Comparison of ENCODE assay signal across 1 cellular context in the genomic region with DNA sequence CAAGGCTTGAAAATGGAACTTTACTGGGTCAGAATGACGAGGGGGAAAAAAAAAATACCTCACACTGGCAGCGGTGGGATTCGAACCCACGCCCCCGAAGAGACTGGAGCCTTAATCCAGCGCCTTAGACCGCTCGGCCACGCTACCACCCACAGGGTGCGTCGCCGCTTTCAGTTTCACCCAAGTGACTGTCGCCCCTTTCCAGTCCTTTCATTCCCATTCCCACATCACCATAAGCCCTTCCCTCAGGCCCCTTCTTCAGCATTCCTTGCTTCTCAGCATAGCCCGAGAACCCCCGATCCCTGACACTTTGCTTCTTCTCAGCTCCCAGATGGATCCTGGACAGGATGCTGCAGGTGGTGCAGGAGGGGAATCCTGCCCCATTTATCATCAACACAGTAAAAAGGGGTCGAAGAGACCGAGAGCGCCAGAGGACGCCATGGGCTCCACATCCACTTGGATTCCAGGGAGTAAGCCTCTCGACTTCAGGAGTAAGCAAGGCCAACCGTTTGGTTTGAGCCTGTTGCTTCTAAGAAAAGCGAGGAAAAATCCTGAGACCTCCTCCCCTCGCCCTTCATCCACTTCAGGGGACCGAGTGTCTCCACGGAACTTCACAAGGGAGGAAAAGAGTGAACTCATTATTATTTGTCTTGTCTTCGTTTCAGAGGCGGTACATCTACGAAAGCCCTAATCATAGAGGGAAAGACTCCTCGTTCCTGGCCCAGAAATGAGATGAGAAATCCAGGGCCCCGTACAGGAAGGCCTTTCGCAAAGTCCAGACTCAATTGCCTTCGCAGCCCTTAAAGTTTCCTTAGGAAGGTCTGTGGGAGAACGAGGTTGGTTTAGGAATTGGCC.
TF ChIP-seq lines count a peak whose summit lies in the region.

No MANE protein-coding gene starts in this region.

TF ChIP-seq in GM12878, 131 proteins besides CTCF, POLR2A, EP300 and RAD21 (continued from another document and continues in another):
- TF ChIP-seq, protein P1, sequence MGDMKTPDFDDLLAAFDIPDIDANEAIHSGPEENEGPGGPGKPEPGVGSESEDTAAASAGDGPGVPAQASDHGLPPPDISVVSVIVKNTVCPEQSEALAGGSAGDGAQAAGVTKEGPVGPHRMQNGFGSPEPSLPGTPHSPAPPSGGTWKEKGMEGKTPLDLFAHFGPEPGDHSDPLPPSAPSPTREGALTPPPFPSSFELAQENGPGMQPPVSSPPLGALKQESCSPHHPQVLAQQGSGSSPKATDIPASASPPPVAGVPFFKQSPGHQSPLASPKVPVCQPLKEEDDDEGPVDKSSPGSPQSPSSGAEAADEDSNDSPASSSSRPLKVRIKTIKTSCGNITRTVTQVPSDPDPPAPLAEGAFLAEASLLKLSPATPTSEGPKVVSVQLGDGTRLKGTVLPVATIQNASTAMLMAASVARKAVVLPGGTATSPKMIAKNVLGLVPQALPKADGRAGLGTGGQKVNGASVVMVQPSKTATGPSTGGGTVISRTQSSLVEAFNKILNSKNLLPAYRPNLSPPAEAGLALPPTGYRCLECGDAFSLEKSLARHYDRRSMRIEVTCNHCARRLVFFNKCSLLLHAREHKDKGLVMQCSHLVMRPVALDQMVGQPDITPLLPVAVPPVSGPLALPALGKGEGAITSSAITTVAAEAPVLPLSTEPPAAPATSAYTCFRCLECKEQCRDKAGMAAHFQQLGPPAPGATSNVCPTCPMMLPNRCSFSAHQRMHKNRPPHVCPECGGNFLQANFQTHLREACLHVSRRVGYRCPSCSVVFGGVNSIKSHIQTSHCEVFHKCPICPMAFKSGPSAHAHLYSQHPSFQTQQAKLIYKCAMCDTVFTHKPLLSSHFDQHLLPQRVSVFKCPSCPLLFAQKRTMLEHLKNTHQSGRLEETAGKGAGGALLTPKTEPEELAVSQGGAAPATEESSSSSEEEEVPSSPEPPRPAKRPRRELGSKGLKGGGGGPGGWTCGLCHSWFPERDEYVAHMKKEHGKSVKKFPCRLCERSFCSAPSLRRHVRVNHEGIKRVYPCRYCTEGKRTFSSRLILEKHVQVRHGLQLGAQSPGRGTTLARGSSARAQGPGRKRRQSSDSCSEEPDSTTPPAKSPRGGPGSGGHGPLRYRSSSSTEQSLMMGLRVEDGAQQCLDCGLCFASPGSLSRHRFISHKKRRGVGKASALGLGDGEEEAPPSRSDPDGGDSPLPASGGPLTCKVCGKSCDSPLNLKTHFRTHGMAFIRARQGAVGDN (IDR thresholded peaks at IDR 0.05): no peak
- TF ChIP-seq, protein P2, sequence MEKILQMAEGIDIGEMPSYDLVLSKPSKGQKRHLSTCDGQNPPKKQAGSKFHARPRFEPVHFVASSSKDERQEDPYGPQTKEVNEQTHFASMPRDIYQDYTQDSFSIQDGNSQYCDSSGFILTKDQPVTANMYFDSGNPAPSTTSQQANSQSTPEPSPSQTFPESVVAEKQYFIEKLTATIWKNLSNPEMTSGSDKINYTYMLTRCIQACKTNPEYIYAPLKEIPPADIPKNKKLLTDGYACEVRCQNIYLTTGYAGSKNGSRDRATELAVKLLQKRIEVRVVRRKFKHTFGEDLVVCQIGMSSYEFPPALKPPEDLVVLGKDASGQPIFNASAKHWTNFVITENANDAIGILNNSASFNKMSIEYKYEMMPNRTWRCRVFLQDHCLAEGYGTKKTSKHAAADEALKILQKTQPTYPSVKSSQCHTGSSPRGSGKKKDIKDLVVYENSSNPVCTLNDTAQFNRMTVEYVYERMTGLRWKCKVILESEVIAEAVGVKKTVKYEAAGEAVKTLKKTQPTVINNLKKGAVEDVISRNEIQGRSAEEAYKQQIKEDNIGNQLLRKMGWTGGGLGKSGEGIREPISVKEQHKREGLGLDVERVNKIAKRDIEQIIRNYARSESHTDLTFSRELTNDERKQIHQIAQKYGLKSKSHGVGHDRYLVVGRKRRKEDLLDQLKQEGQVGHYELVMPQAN (conservative IDR thresholded peaks at IDR 0.05): peak; percentile 73; the same call in 1 of the 2 replicates
- peak; percentile 15; the same call in 1 of the 2 replicates for TF ChIP-seq FOXK2 (IDR thresholded peaks at IDR 0.05)
- TF ChIP-seq ASH2L (IDR thresholded peaks at IDR 0.05; ENCODE audit: borderline replicate concordance, low read depth): 0 out of 2 replicates have a peak, but pooled peaks have one; percentile 48
- TF ChIP-seq, protein P3, sequence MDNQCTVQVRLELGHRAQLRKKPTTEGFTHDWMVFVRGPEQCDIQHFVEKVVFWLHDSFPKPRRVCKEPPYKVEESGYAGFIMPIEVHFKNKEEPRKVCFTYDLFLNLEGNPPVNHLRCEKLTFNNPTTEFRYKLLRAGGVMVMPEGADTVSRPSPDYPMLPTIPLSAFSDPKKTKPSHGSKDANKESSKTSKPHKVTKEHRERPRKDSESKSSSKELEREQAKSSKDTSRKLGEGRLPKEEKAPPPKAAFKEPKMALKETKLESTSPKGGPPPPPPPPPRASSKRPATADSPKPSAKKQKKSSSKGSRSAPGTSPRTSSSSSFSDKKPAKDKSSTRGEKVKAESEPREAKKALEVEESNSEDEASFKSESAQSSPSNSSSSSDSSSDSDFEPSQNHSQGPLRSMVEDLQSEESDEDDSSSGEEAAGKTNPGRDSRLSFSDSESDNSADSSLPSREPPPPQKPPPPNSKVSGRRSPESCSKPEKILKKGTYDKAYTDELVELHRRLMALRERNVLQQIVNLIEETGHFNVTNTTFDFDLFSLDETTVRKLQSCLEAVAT (IDR thresholded peaks at IDR 0.05): peak; percentile 33; the same call in 1 of the 2 replicates
- peak in 1 of 2 experiments; percentile 85; a peak in 2 of 3 replicates for TF ChIP-seq EGR1 (IDR thresholded peaks at IDR 0.05; ENCODE audit: borderline replicate concordance in 1 of 2, low read depth in 2 of 2, low read length in 2 of 2)
- TF ChIP-seq NFXL1 (IDR thresholded peaks at IDR 0.05; ENCODE audit: borderline replicate concordance): no peak
- no peak for TF ChIP-seq TAF1 (IDR thresholded peaks at IDR 0.05; ENCODE audit: borderline replicate concordance, low read depth, low read length)
- TF ChIP-seq HDAC6 (IDR thresholded peaks at IDR 0.05; ENCODE audit: unreplicated experiment): no peak
- TF ChIP-seq PML (IDR thresholded peaks at IDR 0.05; ENCODE audit: low read length): no peak
- TF ChIP-seq, protein P4, sequence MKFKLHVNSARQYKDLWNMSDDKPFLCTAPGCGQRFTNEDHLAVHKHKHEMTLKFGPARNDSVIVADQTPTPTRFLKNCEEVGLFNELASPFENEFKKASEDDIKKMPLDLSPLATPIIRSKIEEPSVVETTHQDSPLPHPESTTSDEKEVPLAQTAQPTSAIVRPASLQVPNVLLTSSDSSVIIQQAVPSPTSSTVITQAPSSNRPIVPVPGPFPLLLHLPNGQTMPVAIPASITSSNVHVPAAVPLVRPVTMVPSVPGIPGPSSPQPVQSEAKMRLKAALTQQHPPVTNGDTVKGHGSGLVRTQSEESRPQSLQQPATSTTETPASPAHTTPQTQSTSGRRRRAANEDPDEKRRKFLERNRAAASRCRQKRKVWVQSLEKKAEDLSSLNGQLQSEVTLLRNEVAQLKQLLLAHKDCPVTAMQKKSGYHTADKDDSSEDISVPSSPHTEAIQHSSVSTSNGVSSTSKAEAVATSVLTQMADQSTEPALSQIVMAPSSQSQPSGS (IDR thresholded peaks at IDR 0.05; ENCODE audit: low read length): no peak
- TF ChIP-seq, protein P5, sequence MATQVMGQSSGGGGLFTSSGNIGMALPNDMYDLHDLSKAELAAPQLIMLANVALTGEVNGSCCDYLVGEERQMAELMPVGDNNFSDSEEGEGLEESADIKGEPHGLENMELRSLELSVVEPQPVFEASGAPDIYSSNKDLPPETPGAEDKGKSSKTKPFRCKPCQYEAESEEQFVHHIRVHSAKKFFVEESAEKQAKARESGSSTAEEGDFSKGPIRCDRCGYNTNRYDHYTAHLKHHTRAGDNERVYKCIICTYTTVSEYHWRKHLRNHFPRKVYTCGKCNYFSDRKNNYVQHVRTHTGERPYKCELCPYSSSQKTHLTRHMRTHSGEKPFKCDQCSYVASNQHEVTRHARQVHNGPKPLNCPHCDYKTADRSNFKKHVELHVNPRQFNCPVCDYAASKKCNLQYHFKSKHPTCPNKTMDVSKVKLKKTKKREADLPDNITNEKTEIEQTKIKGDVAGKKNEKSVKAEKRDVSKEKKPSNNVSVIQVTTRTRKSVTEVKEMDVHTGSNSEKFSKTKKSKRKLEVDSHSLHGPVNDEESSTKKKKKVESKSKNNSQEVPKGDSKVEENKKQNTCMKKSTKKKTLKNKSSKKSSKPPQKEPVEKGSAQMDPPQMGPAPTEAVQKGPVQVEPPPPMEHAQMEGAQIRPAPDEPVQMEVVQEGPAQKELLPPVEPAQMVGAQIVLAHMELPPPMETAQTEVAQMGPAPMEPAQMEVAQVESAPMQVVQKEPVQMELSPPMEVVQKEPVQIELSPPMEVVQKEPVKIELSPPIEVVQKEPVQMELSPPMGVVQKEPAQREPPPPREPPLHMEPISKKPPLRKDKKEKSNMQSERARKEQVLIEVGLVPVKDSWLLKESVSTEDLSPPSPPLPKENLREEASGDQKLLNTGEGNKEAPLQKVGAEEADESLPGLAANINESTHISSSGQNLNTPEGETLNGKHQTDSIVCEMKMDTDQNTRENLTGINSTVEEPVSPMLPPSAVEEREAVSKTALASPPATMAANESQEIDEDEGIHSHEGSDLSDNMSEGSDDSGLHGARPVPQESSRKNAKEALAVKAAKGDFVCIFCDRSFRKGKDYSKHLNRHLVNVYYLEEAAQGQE (IDR thresholded peaks at IDR 0.05; ENCODE audit: low read depth, low read length): no peak
- no peak for TF ChIP-seq POLR2AphosphoS5 (IDR thresholded peaks at IDR 0.05; ENCODE audit: low read length)
- no peak for TF ChIP-seq RELA (IDR thresholded peaks at IDR 0.05; ENCODE audit: borderline replicate concordance, partially characterized antibody)
- TF ChIP-seq HDGF (IDR thresholded peaks at IDR 0.05): no peak
- TF ChIP-seq, protein P6, sequence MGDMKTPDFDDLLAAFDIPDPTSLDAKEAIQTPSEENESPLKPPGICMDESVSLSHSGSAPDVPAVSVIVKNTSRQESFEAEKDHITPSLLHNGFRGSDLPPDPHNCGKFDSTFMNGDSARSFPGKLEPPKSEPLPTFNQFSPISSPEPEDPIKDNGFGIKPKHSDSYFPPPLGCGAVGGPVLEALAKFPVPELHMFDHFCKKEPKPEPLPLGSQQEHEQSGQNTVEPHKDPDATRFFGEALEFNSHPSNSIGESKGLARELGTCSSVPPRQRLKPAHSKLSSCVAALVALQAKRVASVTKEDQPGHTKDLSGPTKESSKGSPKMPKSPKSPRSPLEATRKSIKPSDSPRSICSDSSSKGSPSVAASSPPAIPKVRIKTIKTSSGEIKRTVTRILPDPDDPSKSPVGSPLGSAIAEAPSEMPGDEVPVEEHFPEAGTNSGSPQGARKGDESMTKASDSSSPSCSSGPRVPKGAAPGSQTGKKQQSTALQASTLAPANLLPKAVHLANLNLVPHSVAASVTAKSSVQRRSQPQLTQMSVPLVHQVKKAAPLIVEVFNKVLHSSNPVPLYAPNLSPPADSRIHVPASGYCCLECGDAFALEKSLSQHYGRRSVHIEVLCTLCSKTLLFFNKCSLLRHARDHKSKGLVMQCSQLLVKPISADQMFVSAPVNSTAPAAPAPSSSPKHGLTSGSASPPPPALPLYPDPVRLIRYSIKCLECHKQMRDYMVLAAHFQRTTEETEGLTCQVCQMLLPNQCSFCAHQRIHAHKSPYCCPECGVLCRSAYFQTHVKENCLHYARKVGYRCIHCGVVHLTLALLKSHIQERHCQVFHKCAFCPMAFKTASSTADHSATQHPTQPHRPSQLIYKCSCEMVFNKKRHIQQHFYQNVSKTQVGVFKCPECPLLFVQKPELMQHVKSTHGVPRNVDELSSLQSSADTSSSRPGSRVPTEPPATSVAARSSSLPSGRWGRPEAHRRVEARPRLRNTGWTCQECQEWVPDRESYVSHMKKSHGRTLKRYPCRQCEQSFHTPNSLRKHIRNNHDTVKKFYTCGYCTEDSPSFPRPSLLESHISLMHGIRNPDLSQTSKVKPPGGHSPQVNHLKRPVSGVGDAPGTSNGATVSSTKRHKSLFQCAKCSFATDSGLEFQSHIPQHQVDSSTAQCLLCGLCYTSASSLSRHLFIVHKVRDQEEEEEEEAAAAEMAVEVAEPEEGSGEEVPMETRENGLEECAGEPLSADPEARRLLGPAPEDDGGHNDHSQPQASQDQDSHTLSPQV (IDR thresholded peaks at IDR 0.05): no peak
- TF ChIP-seq, protein P7, sequence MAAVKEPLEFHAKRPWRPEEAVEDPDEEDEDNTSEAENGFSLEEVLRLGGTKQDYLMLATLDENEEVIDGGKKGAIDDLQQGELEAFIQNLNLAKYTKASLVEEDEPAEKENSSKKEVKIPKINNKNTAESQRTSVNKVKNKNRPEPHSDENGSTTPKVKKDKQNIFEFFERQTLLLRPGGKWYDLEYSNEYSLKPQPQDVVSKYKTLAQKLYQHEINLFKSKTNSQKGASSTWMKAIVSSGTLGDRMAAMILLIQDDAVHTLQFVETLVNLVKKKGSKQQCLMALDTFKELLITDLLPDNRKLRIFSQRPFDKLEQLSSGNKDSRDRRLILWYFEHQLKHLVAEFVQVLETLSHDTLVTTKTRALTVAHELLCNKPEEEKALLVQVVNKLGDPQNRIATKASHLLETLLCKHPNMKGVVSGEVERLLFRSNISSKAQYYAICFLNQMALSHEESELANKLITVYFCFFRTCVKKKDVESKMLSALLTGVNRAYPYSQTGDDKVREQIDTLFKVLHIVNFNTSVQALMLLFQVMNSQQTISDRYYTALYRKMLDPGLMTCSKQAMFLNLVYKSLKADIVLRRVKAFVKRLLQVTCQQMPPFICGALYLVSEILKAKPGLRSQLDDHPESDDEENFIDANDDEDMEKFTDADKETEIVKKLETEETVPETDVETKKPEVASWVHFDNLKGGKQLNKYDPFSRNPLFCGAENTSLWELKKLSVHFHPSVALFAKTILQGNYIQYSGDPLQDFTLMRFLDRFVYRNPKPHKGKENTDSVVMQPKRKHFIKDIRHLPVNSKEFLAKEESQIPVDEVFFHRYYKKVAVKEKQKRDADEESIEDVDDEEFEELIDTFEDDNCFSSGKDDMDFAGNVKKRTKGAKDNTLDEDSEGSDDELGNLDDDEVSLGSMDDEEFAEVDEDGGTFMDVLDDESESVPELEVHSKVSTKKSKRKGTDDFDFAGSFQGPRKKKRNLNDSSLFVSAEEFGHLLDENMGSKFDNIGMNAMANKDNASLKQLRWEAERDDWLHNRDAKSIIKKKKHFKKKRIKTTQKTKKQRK (IDR thresholded peaks at IDR 0.05; ENCODE audit: low read depth, low read length): no peak
- no peak for TF ChIP-seq SIX5 (IDR thresholded peaks at IDR 0.05; ENCODE audit: low read depth, low read length, severe bottlenecking)
- TF ChIP-seq, protein P8, sequence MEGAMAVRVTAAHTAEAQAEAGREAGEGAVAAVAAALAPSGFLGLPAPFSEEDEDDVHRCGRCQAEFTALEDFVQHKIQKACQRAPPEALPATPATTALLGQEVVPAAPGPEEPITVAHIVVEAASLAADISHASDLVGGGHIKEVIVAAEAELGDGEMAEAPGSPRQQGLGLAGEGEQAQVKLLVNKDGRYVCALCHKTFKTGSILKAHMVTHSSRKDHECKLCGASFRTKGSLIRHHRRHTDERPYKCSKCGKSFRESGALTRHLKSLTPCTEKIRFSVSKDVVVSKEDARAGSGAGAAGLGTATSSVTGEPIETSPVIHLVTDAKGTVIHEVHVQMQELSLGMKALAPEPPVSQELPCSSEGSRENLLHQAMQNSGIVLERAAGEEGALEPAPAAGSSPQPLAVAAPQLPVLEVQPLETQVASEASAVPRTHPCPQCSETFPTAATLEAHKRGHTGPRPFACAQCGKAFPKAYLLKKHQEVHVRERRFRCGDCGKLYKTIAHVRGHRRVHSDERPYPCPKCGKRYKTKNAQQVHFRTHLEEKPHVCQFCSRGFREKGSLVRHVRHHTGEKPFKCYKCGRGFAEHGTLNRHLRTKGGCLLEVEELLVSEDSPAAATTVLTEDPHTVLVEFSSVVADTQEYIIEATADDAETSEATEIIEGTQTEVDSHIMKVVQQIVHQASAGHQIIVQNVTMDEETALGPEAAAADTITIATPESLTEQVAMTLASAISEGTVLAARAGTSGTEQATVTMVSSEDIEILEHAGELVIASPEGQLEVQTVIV (IDR thresholded peaks at IDR 0.05; ENCODE audit: borderline replicate concordance, partially characterized antibody): no peak
- peak; percentile 71; the same call in 1 of the 2 replicates for TF ChIP-seq ZSCAN29 (IDR thresholded peaks at IDR 0.05)
